26 cellular contexts compared by ENCODE assay signal in genomic region chr10:42984761-42985325, GRCh38.
DNase-seq lines count a peak whose midpoint lies in the region; ATAC-seq, FAIRE-seq and TF ChIP-seq lines count a peak whose summit lies in the region.
"Had no signal": no experiment of that assay in that cellular context is flagged by ENCODE, and none has a peak within 500 bp of the region (broad histone marks: within the 10 kb centered on the region; RNA-seq: fewer than 3 reads in every experiment).

No MANE protein-coding gene starts in this region.

- H2BK15ac ChIP-seq in H9 (ENCODE audit: low read depth, low read length), result no peak overlapping the region

- intact Hi-C loops in kidney (cut with DNase I) (no loop called here), spleen (cut with DNase I; ENCODE audit: low total_unique reads) (no loop called here)

- TF ChIP-seq CTCF in H9 (conservative IDR thresholded peaks at IDR 0.05) (no peak), kidney (IDR thresholded peaks at IDR 0.05; ENCODE audit: borderline replicate concordance, extremely low read depth, insufficient read depth) (no peak), spleen (IDR thresholded peaks at IDR 0.05 in 8 of 11, conservative IDR thresholded peaks at IDR 0.05 in 3 of 11) (no peak)

- no peak overlapping the region for H2BK5ac ChIP-seq in H9 (ENCODE audit: insufficient read length, low read length)

- peaks cover 2% of the 10 kb centered on the region for H4K20me1 ChIP-seq in H9 (ENCODE audit: control insufficient read depth, insufficient read depth, insufficient read length)
- H4K20me1 ChIP-seq in Karpas-422 (ENCODE audit: insufficient read depth, low read depth, low read length), result no peaks in the 10 kb centered on the region

- H3K27ac Mint-ChIP-seq in H9, result no peak overlapping the region
- H3K27ac Mint-ChIP-seq: GM23338; stimulated activated naive CD8-positive, alpha-beta T cell treated with anti-CD3 and anti-CD28 coated beads, Interleukin-15, Interleukin-2, amounts not matched to agents 100 ng/mL and 50 ng/mL, for 24 hours had no signal

- H3K27ac ChIP-seq in H9 (ENCODE audit: insufficient read length, low read depth, low read length) (no peak overlapping the region), kidney (ENCODE audit: low read depth in 2 of 2, low read length in 2 of 2) (no peak overlapping the region), spleen (no peak overlapping the region), Karpas-422 (ENCODE audit: low read length) (no peak overlapping the region)
- H3K27ac ChIP-seq: adrenal gland, brain microvascular endothelial cell, gastroesophageal sphincter, KMS-11, thyroid gland, WERI-Rb-1 had no signal

- H2BK120ac ChIP-seq in H9 (ENCODE audit: low read depth, low read length, poor library complexity, severe bottlenecking), result no peak overlapping the region

- no peak overlapping the region for H4K8ac ChIP-seq in H9 (replicated peaks; ENCODE audit: insufficient read length, low read depth, low read length)

- no peak overlapping the region for H4K5ac ChIP-seq in H9 (ENCODE audit: insufficient read length, low read depth, low read length)

- H3K56ac ChIP-seq in H9 (ENCODE audit: insufficient read length, low read depth, low read length), result no peak overlapping the region

- H3K36me3 Mint-ChIP-seq in H9 (ENCODE audit: insufficient read depth in 1 of 3, low read depth in 3 of 3), result no peaks in the 10 kb centered on the region; a peak in 1 of 7 replicates
- H3K36me3 Mint-ChIP-seq: CD4-positive, CD25-positive, alpha-beta regulatory T cell had no signal

- H3K79me1 ChIP-seq in H9 (ENCODE audit: insufficient read depth, low read depth, low read length, poor library complexity, severe bottlenecking), result no peaks in the 10 kb centered on the region

- no peak overlapping the region for H4K91ac ChIP-seq in H9 (ENCODE audit: insufficient read length, low read depth, low read length)

- H3K4me3 ChIP-seq in kidney (ENCODE audit: low read length in 2 of 2), result no peak overlapping the region
- no peak overlapping the region for H3K4me3 ChIP-seq in spleen
- no peak overlapping the region for H3K4me3 ChIP-seq in Karpas-422 (ENCODE audit: low read length)
- H3K4me3 ChIP-seq: adrenal gland, gastroesophageal sphincter, GM23338, thyroid gland had no signal

- FAIRE-seq in kidney (lab: Jason Lieb, UNC), result no peak
- FAIRE-seq: endometrium, HTR-8/SVneo, keratinocyte had no signal

- H3K27me3 Mint-ChIP-seq in H9 (ENCODE audit: low read depth), result no peaks in the 10 kb centered on the region; the same call in 1 of the 2 replicates
- H3K27me3 Mint-ChIP-seq: CD4-positive, CD25-positive, alpha-beta regulatory T cell; stimulated activated naive CD8-positive, alpha-beta T cell treated with anti-CD3 and anti-CD28 coated beads, Interleukin-15, Interleukin-2, amounts not matched to agents 100 ng/mL and 50 ng/mL, for 24 hours had no signal

- no peaks in the 10 kb centered on the region for H3K9me3 Mint-ChIP-seq in H9
- H3K9me3 Mint-ChIP-seq: CD4-positive, CD25-positive, alpha-beta regulatory T cell; GM23338; stimulated activated naive CD8-positive, alpha-beta T cell treated with anti-CD3 and anti-CD28 coated beads, Interleukin-15, Interleukin-2, amounts not matched to agents 100 ng/mL and 50 ng/mL, for 24 hours had no signal

- H3K14ac ChIP-seq in H9 (ENCODE audit: insufficient read depth, low read length), result no peak overlapping the region

- H3K9me2 ChIP-seq in Karpas-422 (replicated peaks; ENCODE audit: insufficient read depth, low read length), result no peaks in the 10 kb centered on the region

- H2BK20ac ChIP-seq in H9 (ENCODE audit: low read depth, low read length, poor library complexity, severe bottlenecking), result no peak overlapping the region

- H3K27me3 ChIP-seq in H9 (ENCODE audit: insufficient read depth, low read length) (no peaks in the 10 kb centered on the region), spleen (replicated peaks in 1 of 7) (no peaks in the 10 kb centered on the region), Karpas-422 (ENCODE audit: low read length) (no peaks in the 10 kb centered on the region)
- H3K27me3 ChIP-seq: adrenal gland, brain microvascular endothelial cell, gastroesophageal sphincter, thyroid gland had no signal

- no peak for TF ChIP-seq POLR2A in spleen (IDR thresholded peaks at IDR 0.05)

- WGBS in H9 (ENCODE audit: extremely low coverage, insufficient read length, low lambda C conversion rate), result no CpG with 5 or more reads among the region's 13 CpGs
- 86 to 97% (median 93%) methylated on average over 11 to 13 of the region's 13 CpGs for WGBS in spleen, 5 donors

- no peak overlapping the region for H3K4ac ChIP-seq in H9 (ENCODE audit: low read depth, low read length)

- no peaks in the 10 kb centered on the region for H3K9me3 ChIP-seq in H9 (ENCODE audit: control insufficient read depth, low read depth, low read length)
- no peaks in the 10 kb centered on the region for H3K9me3 ChIP-seq in kidney (ENCODE audit: control insufficient read depth in 1 of 2, low read length in 2 of 2)
- no peaks in the 10 kb centered on the region for H3K9me3 ChIP-seq in spleen
- H3K9me3 ChIP-seq in Karpas-422 (ENCODE audit: low read length), result no peaks in the 10 kb centered on the region
- H3K9me3 ChIP-seq: adrenal gland, gastroesophageal sphincter, thyroid gland had no signal

- no peak for ATAC-seq in HG03354 (IDR thresholded peaks at IDR 0.05; ENCODE audit: poor library complexity, severe bottlenecking, unreplicated experiment)
- ATAC-seq: gastroesophageal sphincter, GM23338, PC-3 had no signal

- H3K36me3 ChIP-seq in kidney (ENCODE audit: control insufficient read depth in 1 of 2, insufficient read depth in 2 of 2, low read length in 2 of 2) (no peaks in the 10 kb centered on the region), spleen (no peaks in the 10 kb centered on the region), Karpas-422 (ENCODE audit: insufficient read depth, low read length) (no peaks in the 10 kb centered on the region)
- H3K36me3 ChIP-seq: adrenal gland, brain microvascular endothelial cell, gastroesophageal sphincter, thyroid gland, WERI-Rb-1 had no signal

- no peak overlapping the region for H3T11ph ChIP-seq in H9 (ENCODE audit: low read length)

- peaks cover 0 to 6% of the 10 kb centered on the region in 2 experiments; a peak in 1 of 4 replicates for H3K4me1 Mint-ChIP-seq in H9
- H3K4me1 Mint-ChIP-seq: CD4-positive, CD25-positive, alpha-beta regulatory T cell; GM23338 had no signal

- H3K9ac ChIP-seq in H9 (ENCODE audit: extremely low read depth, insufficient read length, low read length) (no peak overlapping the region), kidney (ENCODE audit: low read length in 2 of 2) (no peak overlapping the region), Karpas-422 (ENCODE audit: low read length) (no peak overlapping the region)
- H3K9ac ChIP-seq: KMS-11 had no signal

- no peaks in the 10 kb centered on the region for H3K79me2 ChIP-seq in H9 (ENCODE audit: insufficient read depth, low read length)
- no peaks in the 10 kb centered on the region for H3K79me2 ChIP-seq in Karpas-422 (ENCODE audit: low read length)

- DNase-seq in H9, result peak; percentile 13
- peak; percentile 8 for DNase-seq in activated CD8-positive, alpha-beta memory T cell treated with anti-CD3 and anti-CD28 coated beads, Interleukin-2, amount 50 U/mL, for 4 hours
- peak; percentile 65 for DNase-seq in kidney
- peak; percentile 64 for DNase-seq in spleen
- no peak for DNase-seq in cerebellar nuclear complex (lab: John Stamatoyannopoulos, UW)
- no peak for DNase-seq in Karpas-422
- DNase-seq: activated T-cell treated with anti-CD3 and anti-CD28 coated beads for 4 hours; brain microvascular endothelial cell; CD4-positive, CD25-positive, alpha-beta regulatory T cell; NCI-H146; nucleus accumbens; PC-3; SHP77 treated with DMSO at 0.1 percent for 48 hours; stimulated activated CD4-positive, alpha-beta T cell treated with anti-CD3 and anti-CD28 coated beads, Interleukin-4, amount 100 ng/mL, for 1 hour; T-helper 9 cell; thyroid gland; WERI-Rb-1 had no signal

- no peak overlapping the region for H3K23ac ChIP-seq in H9 (ENCODE audit: insufficient read length, low read depth, low read length)

- H3K23me2 ChIP-seq in H9 (ENCODE audit: insufficient read length, low read depth, low read length, poor library complexity, severe bottlenecking), result no peaks in the 10 kb centered on the region

- no peaks in the 10 kb centered on the region for H3K4me1 ChIP-seq in H9 (ENCODE audit: insufficient read depth, low read length)
- peaks cover 0 to 2% of the 10 kb centered on the region in 2 donors for H3K4me1 ChIP-seq in kidney (ENCODE audit: control insufficient read depth in 1 of 2, insufficient read depth in 1 of 2, low read depth in 1 of 2, low read length in 2 of 2)
- peaks cover 0 to 3% (median 0%) of the 10 kb centered on the region in 6 donors for H3K4me1 ChIP-seq in spleen
- no peaks in the 10 kb centered on the region for H3K4me1 ChIP-seq in Karpas-422 (ENCODE audit: low read length)
- H3K4me1 ChIP-seq: adrenal gland, gastroesophageal sphincter, thyroid gland had no signal

- H3K4me3 Mint-ChIP-seq in H9, result no peak overlapping the region
- H3K4me3 Mint-ChIP-seq: CD4-positive, CD25-positive, alpha-beta regulatory T cell; GM23338; stimulated activated naive CD8-positive, alpha-beta T cell treated with anti-CD3 and anti-CD28 coated beads, Interleukin-15, Interleukin-2, amounts not matched to agents 100 ng/mL and 50 ng/mL, for 24 hours had no signal

- H2AFZ ChIP-seq in H9 (ENCODE audit: low read length), result no peak overlapping the region
- no peak overlapping the region for H2AFZ ChIP-seq in Karpas-422 (ENCODE audit: low read length)
- H2AFZ ChIP-seq: GM23338 had no signal

- no peak overlapping the region for H2BK12ac ChIP-seq in H9 (ENCODE audit: insufficient read length, low read depth, low read length)

- no peak overlapping the region for H3K4me2 ChIP-seq in H9 (ENCODE audit: insufficient read depth, insufficient read length, low read length)
- H3K4me2 ChIP-seq in Karpas-422 (ENCODE audit: low read depth, low read length, poor library complexity, severe bottlenecking), result no peak overlapping the region
- H3K4me2 ChIP-seq: GM23338, KMS-11 had no signal

- no peak overlapping the region for H3K18ac ChIP-seq in H9 (ENCODE audit: insufficient read length, low read depth, low read length)

- H2AK5ac ChIP-seq in H9 (ENCODE audit: insufficient read length, low read length), result no peak overlapping the region

Comparison
In these comparisons a context has a peak if more than half of its experiments do, and no peak if none do; other contexts are left out.
1. DNase-seq: peak in H9 (single experiment), activated CD8-positive, alpha-beta memory T cell treated with anti-CD3 and anti-CD28 coated beads, Interleukin-2, amount 50 U/mL, for 4 hours (single experiment), kidney (single experiment) and spleen (single experiment); none in cerebellar nuclear complex (0 of 2) and Karpas-422 (single experiment).